ENCODE assay signal across 13 cellular contexts in the genomic region with DNA sequence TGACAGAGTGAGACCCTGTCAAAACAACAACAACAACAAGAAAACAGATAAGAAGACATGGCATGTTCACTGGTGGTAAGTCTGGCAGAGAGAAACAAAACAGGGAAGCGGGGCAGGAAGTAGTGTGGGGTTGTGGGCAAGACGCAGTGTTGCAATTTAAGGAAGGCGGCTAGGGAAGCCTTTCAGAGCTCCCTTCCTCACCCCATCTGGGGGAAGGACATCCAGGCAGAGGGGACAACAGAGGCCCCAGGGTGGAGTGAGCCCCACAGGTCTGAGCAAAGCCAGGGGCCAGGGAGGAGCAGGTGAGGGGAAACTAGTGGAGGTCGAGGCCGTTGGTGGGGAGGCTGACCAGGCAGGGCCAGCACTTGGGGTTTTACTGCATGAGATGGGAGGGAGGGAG. TPM values are rescaled to one million over a fixed set of nuclear protein-coding genes. Genes with fewer than 3 reads are reported as not detected.
DNase-seq lines count a peak whose midpoint lies in the region; ATAC-seq and FAIRE-seq lines count a peak whose summit lies in the region.
"Had no signal": no experiment of that assay in that cellular context is flagged by ENCODE, and none has a peak within 500 bp of the region (broad histone marks: within the 10 kb centered on the region; RNA-seq: fewer than 3 reads in every experiment).

No MANE protein-coding gene starts in this region.

- CTCF ChIA-PET in activated naive CD4-positive, alpha-beta T cell treated with anti-CD3 and anti-CD28 coated beads, Interleukin-2, amount 10 ng/mL, durations not matched to agents 7 days and 5 days (lab: Charles Lee): interaction anchor here (0.8 kb wide), 1 partner anchor 20 kb away, joined by 4 read pairs; no protein-coding TSS in a partner anchor

- peak overlapping the region; percentile 71 for H3K27ac Mint-ChIP-seq in activated naive CD4-positive, alpha-beta T cell treated with anti-CD3 and anti-CD28 coated beads, Interleukin-2, amount 10 ng/mL, durations not matched to agents 7 days and 5 days
- peak overlapping the region; percentile 60 for H3K27ac Mint-ChIP-seq in stimulated activated naive B cell treated with anti-CD40 and anti-IgM and Interleukin-4, amounts not matched to agents 10 μg/mL and 1 μg/mL and 100 μg/mL, for 72 hours
- H3K27ac Mint-ChIP-seq: endodermal cell had no signal

- H3K27me3 ChIP-seq in small intestine (ENCODE audit: control insufficient read depth in 2 of 2, insufficient read depth in 2 of 2, low read length in 2 of 2): no peaks in the 10 kb centered on the region

- FAIRE-seq in small intestine (lab: Jason Lieb, UNC): no peak
- FAIRE-seq: urothelium cell line had no signal

- no peak overlapping the region for H3K4me3 Mint-ChIP-seq in activated naive CD4-positive, alpha-beta T cell treated with anti-CD3 and anti-CD28 coated beads, Interleukin-2, amount 10 ng/mL, durations not matched to agents 7 days and 5 days
- peak overlapping the region; percentile 25 to 57 for H3K4me3 Mint-ChIP-seq in stimulated activated naive B cell treated with anti-CD40 and anti-IgM and Interleukin-4, amounts not matched to agents 10 μg/mL and 1 μg/mL and 100 μg/mL, for 72 hours
- H3K4me3 Mint-ChIP-seq: endodermal cell had no signal

- H3K9me3 ChIP-seq in small intestine (ENCODE audit: control insufficient read depth, low read depth): no peaks in the 10 kb centered on the region

- no peaks in the 10 kb centered on the region for H3K4me1 ChIP-seq in small intestine (ENCODE audit: control insufficient read depth in 2 of 2, insufficient read depth in 1 of 2, low read depth in 1 of 2, low read length in 1 of 2)

- H3K4me3 ChIP-seq in small intestine (ENCODE audit: low read depth in 1 of 2, low read length in 2 of 2): no peak overlapping the region

- H3K36me3 ChIP-seq in small intestine (ENCODE audit: control insufficient read depth in 2 of 2, insufficient read depth in 2 of 2, low read length in 2 of 2): no peaks in the 10 kb centered on the region

- H3K4me1 Mint-ChIP-seq in activated naive CD4-positive, alpha-beta T cell treated with anti-CD3 and anti-CD28 coated beads, Interleukin-2, amount 10 ng/mL, durations not matched to agents 7 days and 5 days: peaks cover 14% of the 10 kb centered on the region
- peaks cover 41 to 76% of the 10 kb centered on the region in 2 donors for H3K4me1 Mint-ChIP-seq in stimulated activated naive B cell treated with anti-CD40 and anti-IgM and Interleukin-4, amounts not matched to agents 10 μg/mL and 1 μg/mL and 100 μg/mL, for 72 hours
- H3K4me1 Mint-ChIP-seq: endodermal cell had no signal

- peaks cover 33% of the 10 kb centered on the region for H3K36me3 Mint-ChIP-seq in activated naive CD4-positive, alpha-beta T cell treated with anti-CD3 and anti-CD28 coated beads, Interleukin-2, amount 10 ng/mL, durations not matched to agents 7 days and 5 days
- peaks cover 61 to 72% of the 10 kb centered on the region in 2 donors for H3K36me3 Mint-ChIP-seq in stimulated activated naive B cell treated with anti-CD40 and anti-IgM and Interleukin-4, amounts not matched to agents 10 μg/mL and 1 μg/mL and 100 μg/mL, for 72 hours

- H3K9me3 Mint-ChIP-seq in activated naive CD4-positive, alpha-beta T cell treated with anti-CD3 and anti-CD28 coated beads, Interleukin-2, amount 10 ng/mL, durations not matched to agents 7 days and 5 days: no peaks in the 10 kb centered on the region
- no peaks in the 10 kb centered on the region for H3K9me3 Mint-ChIP-seq in stimulated activated naive B cell treated with anti-CD40 and anti-IgM and Interleukin-4, amounts not matched to agents 10 μg/mL and 1 μg/mL and 100 μg/mL, for 72 hours
- H3K9me3 Mint-ChIP-seq: endodermal cell had no signal

- 77 to 89% (median 86%) methylated on average over 5 of the region's 5 CpGs for WGBS in small intestine, 3 donors

- no peak overlapping the region for H3K27ac ChIP-seq in small intestine (ENCODE audit: low read depth in 1 of 2, low read length in 1 of 2)

- ATAC-seq in left cardiac atrium: peak; percentile 47 to 69
- ATAC-seq in stimulated activated naive B cell treated with anti-CD40 and anti-IgM and Interleukin-4, amounts not matched to agents 10 μg/mL and 1 μg/mL and 100 μg/mL, for 72 hours (replicated peaks): no peak
- ATAC-seq in HG02763 (IDR thresholded peaks at IDR 0.05; ENCODE audit: unreplicated experiment): no peak
- no peak for ATAC-seq in HG03460 (IDR thresholded peaks at IDR 0.05; ENCODE audit: unreplicated experiment)

- no peak for DNase-seq in activated naive CD4-positive, alpha-beta T cell treated with anti-CD3 and anti-CD28 coated beads, Interleukin-2, amount 10 ng/mL, durations not matched to agents 7 days and 5 days
- DNase-seq in activated naive CD4-positive, alpha-beta T cell treated with Interleukin-2 at 50 U/mL for 16 hours: no peak
- DNase-seq in SIG-M5 (lab: John Stamatoyannopoulos, UW) (peak; percentile 26), left cardiac atrium (no peak), small intestine (no peak)
- no peak for DNase-seq in stimulated activated naive B cell treated with anti-CD40 and anti-IgM and Interleukin-4, amounts not matched to agents 10 μg/mL and 1 μg/mL and 100 μg/mL, for 72 hours
- DNase-seq: activated T-cell treated with anti-CD3 and anti-CD28 coated beads for 4 hours; endodermal cell; NCI-H1694; NK-92 treated with Interleukin-12 subunit alpha and Interleukin-12 subunit beta, amount 100 ng/mL, for 24 hours had no signal

- intact Hi-C loops in left cardiac atrium (cut with DNase I): no loop called here

- no peaks in the 10 kb centered on the region for H3K27me3 Mint-ChIP-seq in activated naive CD4-positive, alpha-beta T cell treated with anti-CD3 and anti-CD28 coated beads, Interleukin-2, amount 10 ng/mL, durations not matched to agents 7 days and 5 days
- no peaks in the 10 kb centered on the region for H3K27me3 Mint-ChIP-seq in stimulated activated naive B cell treated with anti-CD40 and anti-IgM and Interleukin-4, amounts not matched to agents 10 μg/mL and 1 μg/mL and 100 μg/mL, for 72 hours

RNA-seq across cellular contexts. Expression of a gene that starts 16.8 kb away (rescaled TPM):
- total RNA-seq in left cardiac atrium: 1 to 10 TPM; 4.2 to 5.6 TPM
- polyA plus RNA-seq in small intestine: 1 to 10 TPM; 2.9 to 5.9 (median 5.8) TPM

RNA-seq across cellular contexts. Expression of a gene that starts 27.6 kb away (rescaled TPM):
- 10 to 100 TPM; 13.8 to 14.3 TPM for total RNA-seq in left cardiac atrium
- polyA plus RNA-seq in small intestine: 10 to 100 TPM in 2 of 3 donors, 1 to 10 TPM in 1; 5.4 to 27.1 (median 12.2) TPM

RNA-seq across cellular contexts. Expression of a gene that starts 52.5 kb away (rescaled TPM):
- total RNA-seq in left cardiac atrium: 100 to 1,000 TPM; 163 to 219 TPM
- 100 to 1,000 TPM; 158 to 229 (median 162) TPM for polyA plus RNA-seq in small intestine

Comparison
In these comparisons a context has a peak if more than half of its experiments do, and no peak if none do; other contexts are left out.
1. ATAC-seq: peak in left cardiac atrium (2 of 2); none in stimulated activated naive B cell treated with anti-CD40 and anti-IgM and Interleukin-4, amounts not matched to agents 10 μg/mL and 1 μg/mL and 100 μg/mL, for 72 hours (0 of 2), HG02763 (single experiment) and HG03460 (single experiment).